In genomic region chr12:66459944-66460482, GRCh38 we compare ENCODE assay signal across 35 cellular contexts.
"Had no signal": no experiment of that assay in that cellular context is flagged by ENCODE, and none has a peak within 500 bp of the region (broad histone marks: within the 10 kb centered on the region; RNA-seq: fewer than 3 reads in every experiment).

No MANE protein-coding gene starts in this region.

- H3K27me3 ChIP-seq: MG63 had no signal

- H3K36me3 ChIP-seq: MG63 had no signal

- DNase-seq: Karpas-422, Kasumi-1, MG63, MM.1S, MV-4-11, NCI-H1048, NCI-H1092, NCI-H1092 treated with DMSO at 0.1 percent for 48 hours, NCI-H1105, NCI-H1105 treated with DMSO at 0.1 percent for 48 hours, NCI-H1417, NCI-H1417 treated with DMSO at 0.1 percent for 48 hours, NCI-H1436, NCI-H1436 treated with DMSO at 0.1 percent for 48 hours, NCI-H146, NCI-H1694, NCI-H1694 treated with DMSO at 0.1 percent for 48 hours, NCI-H187, NCI-H187 treated with DMSO at 0.1 percent for 48 hours, NCI-H1930, NCI-H2029, NCI-H2029 treated with DMSO at 0.1 percent for 48 hours, NCI-H2081, NCI-H2081 treated with DMSO at 0.1 percent for 48 hours, NCI-H2107, NCI-H2171, NCI-H2171 treated with DMSO at 0.1 percent for 48 hours, NCI-H2227 treated with DMSO at 0.1 percent for 48 hours, NCI-H226, NCI-H345, NCI-H446, NCI-H446 treated with DMSO at 0.1 percent for 48 hours, NCI-H510A, NCI-H510A treated with DMSO at 0.1 percent for 48 hours, NCI-H524 had no signal

- H3K4me3 ChIP-seq: MG63 had no signal

- H3K9me3 ChIP-seq: MG63 had no signal
